In the genomic region with DNA sequence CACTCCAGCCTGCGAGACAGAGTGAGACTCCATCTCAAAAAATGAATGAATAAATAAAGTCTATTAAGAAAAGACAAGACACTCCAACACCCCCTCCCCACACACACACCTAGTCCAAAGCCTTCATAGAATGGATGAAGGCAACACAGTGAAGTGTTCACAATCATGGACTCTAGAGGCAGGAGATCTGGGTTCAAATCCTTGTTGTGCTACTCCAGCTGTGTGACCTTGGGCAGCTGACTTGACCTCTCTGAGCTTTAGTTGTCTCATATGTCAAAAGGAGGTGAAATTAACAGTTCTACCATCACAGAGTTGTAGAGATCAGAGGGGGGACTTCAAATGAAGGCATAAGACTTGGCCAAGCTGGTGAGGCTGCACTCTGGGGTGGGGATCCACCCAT, we compare ENCODE assay signal across 2 cellular contexts.
TF ChIP-seq lines count a peak whose summit lies in the region.

No MANE protein-coding gene starts in this region.

TF ChIP-seq in HEK293, 187 proteins besides CTCF, POLR2A, EP300 and RAD21 (continued from another document):
- TF ChIP-seq, protein P1, sequence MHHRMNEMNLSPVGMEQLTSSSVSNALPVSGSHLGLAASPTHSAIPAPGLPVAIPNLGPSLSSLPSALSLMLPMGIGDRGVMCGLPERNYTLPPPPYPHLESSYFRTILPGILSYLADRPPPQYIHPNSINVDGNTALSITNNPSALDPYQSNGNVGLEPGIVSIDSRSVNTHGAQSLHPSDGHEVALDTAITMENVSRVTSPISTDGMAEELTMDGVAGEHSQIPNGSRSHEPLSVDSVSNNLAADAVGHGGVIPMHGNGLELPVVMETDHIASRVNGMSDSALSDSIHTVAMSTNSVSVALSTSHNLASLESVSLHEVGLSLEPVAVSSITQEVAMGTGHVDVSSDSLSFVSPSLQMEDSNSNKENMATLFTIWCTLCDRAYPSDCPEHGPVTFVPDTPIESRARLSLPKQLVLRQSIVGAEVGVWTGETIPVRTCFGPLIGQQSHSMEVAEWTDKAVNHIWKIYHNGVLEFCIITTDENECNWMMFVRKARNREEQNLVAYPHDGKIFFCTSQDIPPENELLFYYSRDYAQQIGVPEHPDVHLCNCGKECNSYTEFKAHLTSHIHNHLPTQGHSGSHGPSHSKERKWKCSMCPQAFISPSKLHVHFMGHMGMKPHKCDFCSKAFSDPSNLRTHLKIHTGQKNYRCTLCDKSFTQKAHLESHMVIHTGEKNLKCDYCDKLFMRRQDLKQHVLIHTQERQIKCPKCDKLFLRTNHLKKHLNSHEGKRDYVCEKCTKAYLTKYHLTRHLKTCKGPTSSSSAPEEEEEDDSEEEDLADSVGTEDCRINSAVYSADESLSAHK (tag by site-specific recombination; IDR thresholded peaks at IDR 0.05), result no peak
- TF ChIP-seq, protein P2, sequence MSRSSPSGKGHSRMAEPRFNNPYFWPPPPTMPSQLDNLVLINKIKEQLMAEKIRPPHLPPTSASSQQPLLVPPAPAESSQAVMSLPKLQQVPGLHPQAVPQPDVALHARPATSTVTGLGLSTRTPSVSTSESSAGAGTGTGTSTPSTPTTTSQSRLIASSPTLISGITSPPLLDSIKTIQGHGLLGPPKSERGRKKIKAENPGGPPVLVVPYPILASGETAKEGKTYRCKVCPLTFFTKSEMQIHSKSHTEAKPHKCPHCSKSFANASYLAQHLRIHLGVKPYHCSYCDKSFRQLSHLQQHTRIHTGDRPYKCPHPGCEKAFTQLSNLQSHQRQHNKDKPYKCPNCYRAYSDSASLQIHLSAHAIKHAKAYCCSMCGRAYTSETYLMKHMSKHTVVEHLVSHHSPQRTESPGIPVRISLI (tag by site-specific recombination; IDR thresholded peaks at IDR 0.05), result no peak

TF ChIP-seq in K562, 482 proteins besides CTCF, POLR2A, EP300 and RAD21 (continued from another document):
- TF ChIP-seq, protein P3, sequence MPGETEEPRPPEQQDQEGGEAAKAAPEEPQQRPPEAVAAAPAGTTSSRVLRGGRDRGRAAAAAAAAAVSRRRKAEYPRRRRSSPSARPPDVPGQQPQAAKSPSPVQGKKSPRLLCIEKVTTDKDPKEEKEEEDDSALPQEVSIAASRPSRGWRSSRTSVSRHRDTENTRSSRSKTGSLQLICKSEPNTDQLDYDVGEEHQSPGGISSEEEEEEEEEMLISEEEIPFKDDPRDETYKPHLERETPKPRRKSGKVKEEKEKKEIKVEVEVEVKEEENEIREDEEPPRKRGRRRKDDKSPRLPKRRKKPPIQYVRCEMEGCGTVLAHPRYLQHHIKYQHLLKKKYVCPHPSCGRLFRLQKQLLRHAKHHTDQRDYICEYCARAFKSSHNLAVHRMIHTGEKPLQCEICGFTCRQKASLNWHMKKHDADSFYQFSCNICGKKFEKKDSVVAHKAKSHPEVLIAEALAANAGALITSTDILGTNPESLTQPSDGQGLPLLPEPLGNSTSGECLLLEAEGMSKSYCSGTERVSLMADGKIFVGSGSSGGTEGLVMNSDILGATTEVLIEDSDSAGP (CRISPR knock-in tag; IDR thresholded peaks at IDR 0.05), result no peak
- TF ChIP-seq NEUROD1 (IDR thresholded peaks at IDR 0.05; ENCODE audit: borderline replicate concordance, low read depth, low read length, partially characterized antibody) (no peak), ZC3H4 (CRISPR knock-in tag; IDR thresholded peaks at IDR 0.05; ENCODE audit: borderline replicate concordance) (no peak), SNIP1 (IDR thresholded peaks at IDR 0.05; ENCODE audit: low read depth) (no peak), KDM1A (IDR thresholded peaks at IDR 0.05) (peak; percentile 46 to 69; a peak in 2 of 4 replicates), XRCC3 (IDR thresholded peaks at IDR 0.05) (no peak), ADNP (tag; IDR thresholded peaks at IDR 0.05) (peak; percentile 85), BDP1 (IDR thresholded peaks at IDR 0.05; ENCODE audit: insufficient read depth, insufficient read length) (no peak), BCOR (IDR thresholded peaks at IDR 0.05) (peak; percentile 96)
- TF ChIP-seq, protein P4, sequence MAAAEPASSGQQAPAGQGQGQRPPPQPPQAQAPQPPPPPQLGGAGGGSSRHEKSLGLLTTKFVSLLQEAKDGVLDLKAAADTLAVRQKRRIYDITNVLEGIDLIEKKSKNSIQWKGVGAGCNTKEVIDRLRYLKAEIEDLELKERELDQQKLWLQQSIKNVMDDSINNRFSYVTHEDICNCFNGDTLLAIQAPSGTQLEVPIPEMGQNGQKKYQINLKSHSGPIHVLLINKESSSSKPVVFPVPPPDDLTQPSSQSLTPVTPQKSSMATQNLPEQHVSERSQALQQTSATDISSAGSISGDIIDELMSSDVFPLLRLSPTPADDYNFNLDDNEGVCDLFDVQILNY (CRISPR knock-in tag; IDR thresholded peaks at IDR 0.05), result no peak
